ENCODE assay signal across 22 cellular contexts in the genomic region with DNA sequence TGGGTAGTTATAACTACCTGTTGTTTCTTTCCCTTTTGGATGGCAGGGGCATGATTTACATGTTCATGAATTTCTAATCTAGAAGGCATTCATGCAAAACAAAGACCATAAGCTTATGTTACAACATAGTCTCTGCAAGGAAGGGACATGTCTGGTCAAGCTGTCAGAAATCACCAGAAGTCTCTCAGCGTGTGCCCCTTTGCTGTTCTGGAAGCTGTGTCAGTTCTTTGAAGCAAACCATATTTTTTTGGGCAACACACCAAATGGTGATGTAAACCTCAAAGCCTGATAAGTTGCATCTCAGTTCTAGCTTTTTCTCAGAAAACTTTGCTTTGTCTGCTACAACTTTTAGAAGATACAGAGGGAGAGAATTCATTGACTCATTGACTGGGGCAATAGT.
DNase-seq lines count a peak whose midpoint lies in the region; ATAC-seq and TF ChIP-seq lines count a peak whose summit lies in the region.
"Had no signal": no experiment of that assay in that cellular context is flagged by ENCODE, and none has a peak within 500 bp of the region (broad histone marks: within the 10 kb centered on the region; RNA-seq: fewer than 3 reads in every experiment).

No MANE protein-coding gene starts in this region.

- peak overlapping the region; percentile 15 for H2AFZ ChIP-seq in mammary epithelial cell (ENCODE audit: low read depth, low read length)
- peak overlapping the region; percentile 78 for H2AFZ ChIP-seq in smooth muscle cell (ENCODE audit: low read depth)

- H3K4me3 ChIP-seq in mammary epithelial cell (replicated peaks in 1 of 3; ENCODE audit: insufficient read depth in 1 of 3, low read depth in 2 of 3, low read length in 3 of 3): no peak overlapping the region
- H3K4me3 ChIP-seq in fibroblast of villous mesenchyme (ENCODE audit: low read depth, low read length): no peak overlapping the region
- H3K4me3 ChIP-seq in smooth muscle cell: no peak overlapping the region
- H3K4me3 ChIP-seq: K562, pancreas had no signal

- H4K20me1 ChIP-seq in mammary epithelial cell (ENCODE audit: insufficient read depth, low read length) (no peaks in the 10 kb centered on the region), smooth muscle cell (ENCODE audit: low read depth) (no peaks in the 10 kb centered on the region)

- peak; percentile 58 for DNase-seq in OCI-M1 (lab: John Stamatoyannopoulos, UW)
- DNase-seq in mammary epithelial cell: peak; percentile 85
- DNase-seq in fibroblast of villous mesenchyme (ENCODE audit: low read depth): peak; percentile 34
- no peak for DNase-seq in smooth muscle cell (lab: John Stamatoyannopoulos, UW; ENCODE audit: unreplicated experiment)
- no peak for DNase-seq in NCI-H82 treated with DMSO at 0.1 percent for 48 hours (lab: John Stamatoyannopoulos, UW; ENCODE audit: unreplicated experiment)
- no peak for DNase-seq in pons (ENCODE audit: low spot score)
- DNase-seq: activated CD4-positive, alpha-beta memory T cell treated with anti-CD3 and anti-CD28 coated beads for 36 hours; activated CD4-positive, CD25-positive, alpha-beta regulatory T cell; activated effector memory CD4-positive, alpha-beta T cell treated with anti-CD3 and anti-CD28 coated beads, Interleukin-2, amount 50 U/mL, for 16 hours; glutamatergic neuron; left colon; MM.1S; naive thymus-derived CD8-positive, alpha-beta T cell; NCI-H1436; NCI-H69; pancreas; substantia nigra; SW 1271 had no signal

- H3K9me3 ChIP-seq in mammary epithelial cell (replicated peaks; ENCODE audit: insufficient read depth, low read length) (no peaks in the 10 kb centered on the region), smooth muscle cell (replicated peaks; ENCODE audit: low read depth) (peaks cover 5% of the 10 kb centered on the region)
- H3K9me3 ChIP-seq: pancreas had no signal

- no peak overlapping the region for H3K9ac ChIP-seq in mammary epithelial cell (ENCODE audit: insufficient read depth, low read length)
- H3K9ac ChIP-seq in smooth muscle cell (ENCODE audit: low read depth): no peak overlapping the region

- in situ Hi-C loops in mammary epithelial cell (cut with MboI; ENCODE audit: low sequenced_read_pairs in 2 of 2): no loop called here

- BruUV-seq in mammary epithelial cell (replicated peaks; lab: Mats Ljungman, UMichigan): no TSS peak

- H3K4me2 ChIP-seq in mammary epithelial cell (ENCODE audit: insufficient read depth, low read depth, low read length) (peak overlapping the region; percentile 15), smooth muscle cell (no peak overlapping the region)

- no peak for ATAC-seq in GM19463 (IDR thresholded peaks at IDR 0.05; ENCODE audit: unreplicated experiment)
- ATAC-seq: K562; left colon; naive thymus-derived CD8-positive, alpha-beta T cell; pancreas; Right ventricle myocardium inferior; sciatic nerve had no signal

- H3K4me1 ChIP-seq in mammary epithelial cell (ENCODE audit: insufficient read depth, low read length) (peaks cover 12% of the 10 kb centered on the region), smooth muscle cell (ENCODE audit: low read depth) (no peaks in the 10 kb centered on the region)
- H3K4me1 ChIP-seq: pancreas had no signal

- CTCF ChIA-PET in mammary epithelial cell (lab: Charles Lee; ENCODE audit: low non-redundant PET): no interaction called here

- H3K27me3 ChIP-seq in mammary epithelial cell (ENCODE audit: insufficient read depth, low read length) (no peaks in the 10 kb centered on the region), smooth muscle cell (ENCODE audit: low read depth) (no peaks in the 10 kb centered on the region)
- H3K27me3 ChIP-seq: pancreas had no signal

- no peak overlapping the region for H3K27ac ChIP-seq in mammary epithelial cell (ENCODE audit: insufficient read depth, low read depth, low read length)
- peak overlapping the region; percentile 30 for H3K27ac ChIP-seq in smooth muscle cell (ENCODE audit: low read depth)
- H3K27ac ChIP-seq: pancreas had no signal

- intact Hi-C loops in mammary epithelial cell (cut with micrococcal nuclease): no loop called here

- dilution Hi-C loops in mammary epithelial cell (cut with HindIII; ENCODE audit: low sequenced_read_pairs): no loop called here

- no peak for TF ChIP-seq CTCF in mammary epithelial cell (conservative IDR thresholded peaks at IDR 0.05 in 1 of 2, IDR thresholded peaks at IDR 0.05 in 1 of 2; ENCODE audit: extremely low read depth in 1 of 2, insufficient read depth in 1 of 2, low read depth in 1 of 2, low read length in 2 of 2)
- TF ChIP-seq CTCF in fibroblast of villous mesenchyme (IDR thresholded peaks at IDR 0.05; ENCODE audit: insufficient read depth, low read depth, low read length): no peak
- TF ChIP-seq CTCF in smooth muscle cell (IDR thresholded peaks at IDR 0.05; ENCODE audit: borderline replicate concordance, insufficient read depth, poor library complexity, severe bottlenecking): no peak

- peaks cover 4% of the 10 kb centered on the region for H3F3A ChIP-seq in smooth muscle cell (ENCODE audit: low read depth)

- H3K36me3 ChIP-seq in mammary epithelial cell (ENCODE audit: insufficient read depth, low read length) (no peaks in the 10 kb centered on the region), smooth muscle cell (ENCODE audit: low read depth) (no peaks in the 10 kb centered on the region)
- H3K36me3 ChIP-seq: pancreas had no signal

- H3K79me2 ChIP-seq in mammary epithelial cell (ENCODE audit: insufficient read depth, low read length) (no peaks in the 10 kb centered on the region), smooth muscle cell (ENCODE audit: low read depth) (no peaks in the 10 kb centered on the region)

- WGBS in mammary epithelial cell (ENCODE audit: low coverage, missing lambda C conversion rate): 0% methylated on average over 1 of the region's 1 CpG
- 25% methylated on average over 1 of the region's 1 CpG for WGBS in smooth muscle cell (ENCODE audit: low lambda C conversion rate)

Comparison
In these comparisons a context has a peak if more than half of its experiments do, and no peak if none do; other contexts are left out.
1. DNase-seq: peak in OCI-M1 (single experiment), mammary epithelial cell (single experiment) and fibroblast of villous mesenchyme (single experiment); none in smooth muscle cell (single experiment), NCI-H82 treated with DMSO at 0.1 percent for 48 hours (single experiment) and pons (single experiment).